8 cellular contexts compared by ENCODE assay signal in genomic region chr20:39049684-39050554, GRCh38.
DNase-seq lines count a peak whose midpoint lies in the region; ATAC-seq and TF ChIP-seq lines count a peak whose summit lies in the region.

No MANE protein-coding gene starts in this region.

- H3K36me3 Mint-ChIP-seq in activated naive CD4-positive, alpha-beta T cell treated with anti-CD3 and anti-CD28 coated beads, Interleukin-2, amount 10 ng/mL, durations not matched to agents 7 days and 5 days = no peaks in the 10 kb centered on the region
- H3K36me3 Mint-ChIP-seq in glutamatergic neuron (ENCODE audit: unreplicated experiment) = no peaks in the 10 kb centered on the region

- H3K4me2 ChIP-seq in osteoblast (ENCODE audit: insufficient read depth, low read length) = peak overlapping the region; percentile 93

- H3K4me1 ChIP-seq in osteoblast (ENCODE audit: insufficient read depth, low read length) (peaks cover 8% of the 10 kb centered on the region), thoracic aorta (ENCODE audit: control insufficient read depth in 1 of 2, low read depth in 2 of 2) (peaks cover 0 to 5% of the 10 kb centered on the region in 2 donors)

- H3K4me1 Mint-ChIP-seq in activated naive CD4-positive, alpha-beta T cell treated with anti-CD3 and anti-CD28 coated beads, Interleukin-2, amount 10 ng/mL, durations not matched to agents 7 days and 5 days = peaks cover 7% of the 10 kb centered on the region
- peaks cover 14% of the 10 kb centered on the region for H3K4me1 Mint-ChIP-seq in glutamatergic neuron (ENCODE audit: low read depth, unreplicated experiment)

- H3K36me3 ChIP-seq in KOPT-K1 (ENCODE audit: insufficient read depth, low read length) (no peaks in the 10 kb centered on the region), osteoblast (ENCODE audit: insufficient read depth, low read length) (no peaks in the 10 kb centered on the region), thoracic aorta (no peaks in the 10 kb centered on the region)

- peak; percentile 79 for ATAC-seq in GM21529 (IDR thresholded peaks at IDR 0.05; ENCODE audit: unreplicated experiment)
- peak; percentile 84 for ATAC-seq in thoracic aorta (ENCODE audit: insufficient number of reproducible peaks, low FRiP score, low read depth)

- peaks cover 16% of the 10 kb centered on the region for H3K27me3 Mint-ChIP-seq in activated naive CD4-positive, alpha-beta T cell treated with anti-CD3 and anti-CD28 coated beads, Interleukin-2, amount 10 ng/mL, durations not matched to agents 7 days and 5 days
- H3K27me3 Mint-ChIP-seq in glutamatergic neuron (ENCODE audit: unreplicated experiment) = peaks cover 11% of the 10 kb centered on the region

- H3K27ac Mint-ChIP-seq in activated naive CD4-positive, alpha-beta T cell treated with anti-CD3 and anti-CD28 coated beads, Interleukin-2, amount 10 ng/mL, durations not matched to agents 7 days and 5 days = peak overlapping the region; percentile 70
- H3K27ac Mint-ChIP-seq in glutamatergic neuron (ENCODE audit: unreplicated experiment) = no peak overlapping the region

- H3K4me3 Mint-ChIP-seq in activated naive CD4-positive, alpha-beta T cell treated with anti-CD3 and anti-CD28 coated beads, Interleukin-2, amount 10 ng/mL, durations not matched to agents 7 days and 5 days = peak overlapping the region; percentile 72
- H3K4me3 Mint-ChIP-seq in glutamatergic neuron (ENCODE audit: unreplicated experiment) = peak overlapping the region; percentile 89

- peaks cover 4% of the 10 kb centered on the region for H3K27me3 ChIP-seq in osteoblast (ENCODE audit: insufficient read depth, low read length)
- no peaks in the 10 kb centered on the region for H3K27me3 ChIP-seq in thoracic aorta (replicated peaks; ENCODE audit: insufficient read depth)

- H3K27ac ChIP-seq in KOPT-K1 (ENCODE audit: low read depth, low read length, poor library complexity, severe bottlenecking) (peak overlapping the region; percentile 52), osteoblast (ENCODE audit: low read depth, low read length) (peak overlapping the region; percentile 40), thoracic aorta (peak overlapping the region; percentile 55 to 67)

- no peaks in the 10 kb centered on the region for H3K9me3 Mint-ChIP-seq in activated naive CD4-positive, alpha-beta T cell treated with anti-CD3 and anti-CD28 coated beads, Interleukin-2, amount 10 ng/mL, durations not matched to agents 7 days and 5 days
- H3K9me3 Mint-ChIP-seq in glutamatergic neuron (ENCODE audit: unreplicated experiment) = peaks cover 20% of the 10 kb centered on the region

- no peaks in the 10 kb centered on the region for H4K20me1 ChIP-seq in osteoblast (ENCODE audit: insufficient read depth, low read length)

- TF ChIP-seq CTCF in glutamatergic neuron (IDR thresholded peaks at IDR 0.05; ENCODE audit: partially characterized antibody, unreplicated experiment) (peak; percentile 99), osteoblast (IDR thresholded peaks at IDR 0.05; ENCODE audit: extremely low read depth, low read depth, low read length) (peak; percentile 84), thoracic aorta (IDR thresholded peaks at IDR 0.05) (peak; percentile 98)

- no peaks in the 10 kb centered on the region for H3K79me2 ChIP-seq in osteoblast (ENCODE audit: insufficient read depth, low read length)

- DNase-seq in Daoy (ENCODE audit: low read depth) (peak; percentile 73), SK-N-DZ (ENCODE audit: low spot score) (peak; percentile 86), glutamatergic neuron (peak; percentile 85), osteoblast (ENCODE audit: insufficient read length, low spot score, missing footprints) (peak; percentile 96), thoracic aorta (ENCODE audit: low spot score) (peak; percentile 22)
- peak; percentile 83 for DNase-seq in activated naive CD4-positive, alpha-beta T cell treated with anti-CD3 and anti-CD28 coated beads, Interleukin-2, amount 10 ng/mL, durations not matched to agents 7 days and 5 days

- H3K4me3 ChIP-seq in osteoblast (ENCODE audit: insufficient read depth, low read length) (peak overlapping the region; percentile 81), thoracic aorta (peak overlapping the region; percentile 86)

- H2AFZ ChIP-seq in osteoblast (ENCODE audit: low read length) = peak overlapping the region; percentile 96

- no peaks in the 10 kb centered on the region for H3K9me3 ChIP-seq in KOPT-K1 (ENCODE audit: insufficient read depth, low read length, poor library complexity, severe bottlenecking)
- H3K9me3 ChIP-seq in osteoblast (ENCODE audit: low read depth, low read length) = no peaks in the 10 kb centered on the region
- no peaks in the 10 kb centered on the region for H3K9me3 ChIP-seq in thoracic aorta

- CTCF ChIA-PET in activated naive CD4-positive, alpha-beta T cell treated with anti-CD3 and anti-CD28 coated beads, Interleukin-2, amount 10 ng/mL, durations not matched to agents 7 days and 5 days (lab: Charles Lee) = interaction anchor here (0.6 to 5.2 kb wide), 36 partner anchors 9 to 1640 kb away, joined by 3 to 96 read pairs (median 5); partner anchors contain the start of genes ACTR5, DHX35 and FAM83D

Comparison
In these comparisons a context has a peak if more than half of its experiments do, and no peak if none do; other contexts are left out.
1. Peak in every context shown above with its lines: DNase-seq, ATAC-seq, H3K4me3 ChIP-seq and H3K27ac ChIP-seq.
2. DNase-seq: peak in every context shown above with its lines; median percentile 96 in osteoblast; 86 in SK-N-DZ; 85 in glutamatergic neuron; 83 in activated naive CD4-positive, alpha-beta T cell treated with anti-CD3 and anti-CD28 coated beads, Interleukin-2, amount 10 ng/mL, durations not matched to agents 7 days and 5 days; 73 in Daoy; 22 in thoracic aorta.